8 cellular contexts compared by ENCODE assay signal in genomic region chr4:184825394-184826314, GRCh38. TPM values are rescaled to one million over a fixed set of nuclear protein-coding genes. Genes with fewer than 3 reads are reported as not detected.
DNase-seq lines count a peak whose midpoint lies in the region; ATAC-seq and TF ChIP-seq lines count a peak whose summit lies in the region.

A gene with protein sequence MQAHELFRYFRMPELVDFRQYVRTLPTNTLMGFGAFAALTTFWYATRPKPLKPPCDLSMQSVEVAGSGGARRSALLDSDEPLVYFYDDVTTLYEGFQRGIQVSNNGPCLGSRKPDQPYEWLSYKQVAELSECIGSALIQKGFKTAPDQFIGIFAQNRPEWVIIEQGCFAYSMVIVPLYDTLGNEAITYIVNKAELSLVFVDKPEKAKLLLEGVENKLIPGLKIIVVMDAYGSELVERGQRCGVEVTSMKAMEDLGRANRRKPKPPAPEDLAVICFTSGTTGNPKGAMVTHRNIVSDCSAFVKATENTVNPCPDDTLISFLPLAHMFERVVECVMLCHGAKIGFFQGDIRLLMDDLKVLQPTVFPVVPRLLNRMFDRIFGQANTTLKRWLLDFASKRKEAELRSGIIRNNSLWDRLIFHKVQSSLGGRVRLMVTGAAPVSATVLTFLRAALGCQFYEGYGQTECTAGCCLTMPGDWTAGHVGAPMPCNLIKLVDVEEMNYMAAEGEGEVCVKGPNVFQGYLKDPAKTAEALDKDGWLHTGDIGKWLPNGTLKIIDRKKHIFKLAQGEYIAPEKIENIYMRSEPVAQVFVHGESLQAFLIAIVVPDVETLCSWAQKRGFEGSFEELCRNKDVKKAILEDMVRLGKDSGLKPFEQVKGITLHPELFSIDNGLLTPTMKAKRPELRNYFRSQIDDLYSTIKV (minus strand): TSS chr4:184825968. CDS start chr4:184803514, 22,454 bp downstream.

- H2AFZ ChIP-seq in OCI-LY1 (ENCODE audit: low read length): no peak within 1 kb of the TSS; the same call in 1 of the 2 replicates

- H3K4me1 ChIP-seq in BLaER1 treated with 17β-estradiol and CSF1 and Interleukin-3, amounts not matched to agents 10 nM and 100 nM: peaks cover 33 to 55% (median 48%) of the 10 kb centered on the region in 10 experiments
- H3K4me1 ChIP-seq in OCI-LY1 (ENCODE audit: insufficient read depth, low read length, severe bottlenecking) (peaks cover 19% of the 10 kb centered on the region), mucosa of stomach (ENCODE audit: control insufficient read depth, insufficient read depth, low read length) (peaks cover 8% of the 10 kb centered on the region)

- no peaks in the 10 kb centered on the region for H3K9me3 ChIP-seq in BLaER1 treated with 17β-estradiol and CSF1 and Interleukin-3, amounts not matched to agents 10 nM and 100 nM (replicated peaks in 1 of 11)
- H3K9me3 ChIP-seq in OCI-LY1 (ENCODE audit: low read length) (no peaks in the 10 kb centered on the region), mucosa of stomach (ENCODE audit: control insufficient read depth, low read length) (no peaks in the 10 kb centered on the region)

- peak within 1 kb of the TSS; percentile 78 to 100 (median 90) for H3K4me3 ChIP-seq in BLaER1 treated with 17β-estradiol and CSF1 and Interleukin-3, amounts not matched to agents 10 nM and 100 nM
- H3K4me3 ChIP-seq in OCI-LY1 (ENCODE audit: low read depth, low read length, poor library complexity, severe bottlenecking): peak within 1 kb of the TSS; percentile 73
- peak within 1 kb of the TSS; percentile 69 for H3K4me3 ChIP-seq in epithelial cell of proximal tubule (ENCODE audit: low read depth, low read length)
- H3K4me3 ChIP-seq in mucosa of stomach (ENCODE audit: low read length): no peak within 1 kb of the TSS

- H3K27ac ChIP-seq in BLaER1 treated with 17β-estradiol and CSF1 and Interleukin-3, amounts not matched to agents 10 nM and 100 nM: peak within 1 kb of the TSS; percentile 91 to 99 (median 97)
- no peak within 1 kb of the TSS for H3K27ac ChIP-seq in OCI-LY1 (ENCODE audit: low read depth, low read length, poor library complexity, severe bottlenecking)

- no peaks in the 10 kb centered on the region for H3K9me2 ChIP-seq in OCI-LY1 (ENCODE audit: low read depth, low read length)

- peaks cover 50 to 52% (median 51%) of the 10 kb centered on the region in 11 experiments for H4K20me1 ChIP-seq in BLaER1 treated with 17β-estradiol and CSF1 and Interleukin-3, amounts not matched to agents 10 nM and 100 nM
- H4K20me1 ChIP-seq in OCI-LY1 (ENCODE audit: insufficient read depth, low read length): no peaks in the 10 kb centered on the region

- peaks cover 5 to 46% (median 30%) of the 10 kb centered on the region in 11 experiments; a peak in 19 of 22 replicates for H3K36me3 ChIP-seq in BLaER1 treated with 17β-estradiol and CSF1 and Interleukin-3, amounts not matched to agents 10 nM and 100 nM
- H3K36me3 ChIP-seq in OCI-LY1 (ENCODE audit: insufficient read depth, low read length) (no peaks in the 10 kb centered on the region), mucosa of stomach (ENCODE audit: control insufficient read depth, insufficient read depth, low read length) (no peaks in the 10 kb centered on the region)

- TF ChIP-seq POLR2A in GM19099 (IDR thresholded peaks at IDR 0.05; ENCODE audit: extremely low read depth, insufficient read length, low read depth): peak; percentile 92

- no peaks in the 10 kb centered on the region for H3K79me2 ChIP-seq in OCI-LY1 (ENCODE audit: insufficient read depth, low read length)

- peaks cover 0 to 26% (median 14%) of the 10 kb centered on the region in 11 experiments; a peak in 14 of 22 replicates for H3K27me3 ChIP-seq in BLaER1 treated with 17β-estradiol and CSF1 and Interleukin-3, amounts not matched to agents 10 nM and 100 nM
- H3K27me3 ChIP-seq in OCI-LY1 (ENCODE audit: insufficient read depth, low read length): no peaks in the 10 kb centered on the region
- peaks cover 4% of the 10 kb centered on the region for H3K27me3 ChIP-seq in mucosa of stomach (ENCODE audit: control insufficient read depth, insufficient read depth, low read length)

- peak within 1 kb of the TSS; percentile 97 to 100 (median 98) for H3K9ac ChIP-seq in BLaER1 treated with 17β-estradiol and CSF1 and Interleukin-3, amounts not matched to agents 10 nM and 100 nM
- peak within 1 kb of the TSS; percentile 63 for H3K9ac ChIP-seq in OCI-LY1 (ENCODE audit: low read length)
- peak within 1 kb of the TSS; percentile 55 for H3K9ac ChIP-seq in mucosa of stomach (ENCODE audit: low read length)

- H3K4me2 ChIP-seq in BLaER1 treated with 17β-estradiol and CSF1 and Interleukin-3, amounts not matched to agents 10 nM and 100 nM: peak within 1 kb of the TSS; percentile 89 to 99 (median 98)
- H3K4me2 ChIP-seq in OCI-LY1 (ENCODE audit: low read length): peak within 1 kb of the TSS; percentile 97

- H3F3A ChIP-seq in OCI-LY1 (ENCODE audit: insufficient read depth, low read length): no peaks in the 10 kb centered on the region

- no peak for TF ChIP-seq CTCF in OCI-LY1 (IDR thresholded peaks at IDR 0.05; ENCODE audit: low read length)
- no peak for TF ChIP-seq CTCF in epithelial cell of proximal tubule (conservative IDR thresholded peaks at IDR 0.05; ENCODE audit: low read depth, low read length)

- ATAC-seq in HG03354 (IDR thresholded peaks at IDR 0.05; ENCODE audit: poor library complexity, severe bottlenecking, unreplicated experiment): peak; percentile 83

- DNase-seq in activated T-cell treated with anti-CD3 and anti-CD28 coated beads for 24 hours (ENCODE audit: low read depth): peak; percentile 69
- no peak for DNase-seq in epithelial cell of proximal tubule (ENCODE audit: low read depth)
- DNase-seq in stimulated activated CD8-positive, alpha-beta memory T cell treated with anti-CD3 and anti-CD28 coated beads, Interleukin-7, amount 100 ng/mL, for 24 hours (ENCODE audit: low read depth): peak; percentile 38

RNA-seq across cellular contexts. Expression of the gene that starts here (rescaled TPM):
- total RNA-seq in epithelial cell of proximal tubule: 18.5 and 27.5 TPM in 2 replicates
